In the genomic region with DNA sequence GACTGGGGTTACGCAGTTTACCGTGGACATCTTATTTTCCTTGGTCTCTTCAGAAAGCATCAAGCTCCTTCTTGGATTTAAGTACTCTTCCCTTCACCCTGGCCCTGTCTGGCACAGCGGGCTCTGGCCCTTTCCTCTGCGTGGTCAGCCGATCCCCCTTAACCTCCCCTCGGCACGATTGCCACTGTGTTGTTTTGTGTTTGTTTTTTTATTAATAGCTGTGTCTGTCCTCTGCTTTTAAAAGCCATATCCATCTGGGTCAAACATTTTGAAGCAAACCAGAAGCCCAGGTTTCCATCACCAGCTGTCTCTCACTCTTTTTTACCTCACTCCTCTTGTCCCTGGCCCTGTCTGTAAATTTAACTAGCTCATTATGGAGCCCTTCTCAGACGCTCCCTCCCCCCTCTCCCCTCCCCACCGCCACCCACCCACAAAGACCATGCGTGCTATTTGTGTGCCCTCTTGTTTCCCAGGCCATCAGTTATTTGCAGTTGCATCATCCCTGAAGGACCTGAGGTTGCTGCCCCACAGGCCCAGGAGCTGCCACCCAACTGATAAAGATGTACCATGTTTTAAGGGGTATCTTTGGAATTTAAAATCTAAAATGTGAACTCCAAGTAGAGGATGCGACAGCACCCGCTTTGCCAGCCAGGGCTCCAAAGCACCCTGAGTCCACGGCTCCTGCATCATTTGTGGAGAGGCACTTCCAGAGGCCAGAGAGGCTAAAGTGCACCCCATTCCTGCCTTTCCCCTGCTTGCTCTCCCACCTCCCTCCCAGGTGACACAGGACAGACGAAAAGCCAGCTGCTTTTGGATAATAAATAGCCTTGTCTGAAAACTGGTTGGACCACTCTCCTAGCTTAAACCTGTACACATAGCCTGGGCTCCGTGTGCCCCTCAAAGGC, we compare ENCODE assay signal across 8 cellular contexts. TPM values are rescaled to one million over a fixed set of nuclear protein-coding genes. Genes with fewer than 3 reads are reported as not detected.
DNase-seq lines count a peak whose midpoint lies in the region; ATAC-seq and TF ChIP-seq lines count a peak whose summit lies in the region.
"Had no signal": no experiment of that assay in that cellular context is flagged by ENCODE, and none has a peak within 500 bp of the region (broad histone marks: within the 10 kb centered on the region; RNA-seq: fewer than 3 reads in every experiment).

No MANE protein-coding gene starts in this region.

- no peak overlapping the region for H3K9ac ChIP-seq in H9 (ENCODE audit: extremely low read depth, insufficient read length, low read length)

- peaks cover 21% of the 10 kb centered on the region for H3K23me2 ChIP-seq in H9 (ENCODE audit: insufficient read length, low read depth, low read length, poor library complexity, severe bottlenecking)

- no peak overlapping the region for H2BK20ac ChIP-seq in H9 (ENCODE audit: low read depth, low read length, poor library complexity, severe bottlenecking)

- H3K27me3 ChIP-seq in H9 (ENCODE audit: insufficient read depth, low read length) = no peaks in the 10 kb centered on the region
- H3K27me3 ChIP-seq in dorsolateral prefrontal cortex = peaks cover 0 to 93% (median 61%) of the 10 kb centered on the region in 45 donors

- H3K4me3 ChIP-seq in dorsolateral prefrontal cortex (peak overlapping the region in 44 of 59 donors; percentile 14 to 72 (median 58)), skin epidermis (peak overlapping the region; percentile 51 to 67 (median 64))
- H3K4me3 ChIP-seq: MG63 had no signal

- H3K4me1 ChIP-seq in H9 (ENCODE audit: insufficient read depth, low read length) = peaks cover 14% of the 10 kb centered on the region; the same call in 1 of the 2 replicates

- WGBS in H9 (ENCODE audit: extremely low coverage, insufficient read length, low lambda C conversion rate) = no CpG with 5 or more reads among the region's 15 CpGs

- H3K4ac ChIP-seq in H9 (ENCODE audit: low read depth, low read length) = no peak overlapping the region

- H3K9me3 Mint-ChIP-seq in H9 = peaks cover 0 to 4% of the 10 kb centered on the region in 2 experiments; a peak in 1 of 5 replicates

- DNase-seq in H9 = no peak
- DNase-seq in NCI-H748 (lab: John Stamatoyannopoulos, UW; ENCODE audit: unreplicated experiment) = peak; percentile 82
- no peak for DNase-seq in dorsolateral prefrontal cortex
- DNase-seq in effector CD8-positive, alpha-beta T cell (lab: John Stamatoyannopoulos, UW) = no peak
- DNase-seq in NCI-H2227 treated with DMSO at 0.1 percent for 48 hours (lab: John Stamatoyannopoulos, UW) = no peak
- DNase-seq: MG63 had no signal

- H3K4me1 Mint-ChIP-seq in H9 = peaks cover 66 to 78% of the 10 kb centered on the region in 2 experiments

- H4K5ac ChIP-seq in H9 (ENCODE audit: insufficient read length, low read depth, low read length) = no peak overlapping the region

- no peak overlapping the region for H4K8ac ChIP-seq in H9 (replicated peaks; ENCODE audit: insufficient read length, low read depth, low read length)

- H2BK12ac ChIP-seq in H9 (ENCODE audit: insufficient read length, low read depth, low read length) = no peak overlapping the region

- H2AK5ac ChIP-seq in H9 (ENCODE audit: insufficient read length, low read length) = no peak overlapping the region

- TF ChIP-seq CTCF in H9 (conservative IDR thresholded peaks at IDR 0.05) = no peak
- TF ChIP-seq CTCF in dorsolateral prefrontal cortex (IDR thresholded peaks at IDR 0.05 in 54 of 56, conservative IDR thresholded peaks at IDR 0.05 in 2 of 56; ENCODE audit: low read depth in 1 of 56, partially characterized antibody in 56 of 56) = no peak

- H3K9me3 ChIP-seq in H9 (ENCODE audit: control insufficient read depth, low read depth, low read length) = no peaks in the 10 kb centered on the region
- H3K9me3 ChIP-seq: MG63 had no signal

- H3K79me1 ChIP-seq in H9 (ENCODE audit: insufficient read depth, low read depth, low read length, poor library complexity, severe bottlenecking) = no peaks in the 10 kb centered on the region

- no peaks in the 10 kb centered on the region; the same call in 1 of the 2 replicates for H3K79me2 ChIP-seq in H9 (ENCODE audit: insufficient read depth, low read length)

- H2BK15ac ChIP-seq in H9 (ENCODE audit: low read depth, low read length) = no peak overlapping the region

- H4K91ac ChIP-seq in H9 (ENCODE audit: insufficient read length, low read depth, low read length) = no peak overlapping the region

- H2BK5ac ChIP-seq in H9 (ENCODE audit: insufficient read length, low read length) = no peak overlapping the region

- no peak overlapping the region for H3K14ac ChIP-seq in H9 (ENCODE audit: insufficient read depth, low read length)

- peak overlapping the region in 1 of 3 experiments; percentile 97; a peak in 2 of 7 replicates for H3K27ac Mint-ChIP-seq in H9

- H3K18ac ChIP-seq in H9 (ENCODE audit: insufficient read length, low read depth, low read length) = no peak overlapping the region

- no peaks in the 10 kb centered on the region for H4K20me1 ChIP-seq in H9 (ENCODE audit: control insufficient read depth, insufficient read depth, insufficient read length)

- no peak overlapping the region for H3K56ac ChIP-seq in H9 (ENCODE audit: insufficient read length, low read depth, low read length)

- intact Hi-C loops in dorsolateral prefrontal cortex (cut with DNase I) = loop anchor here in 1 of 2 donors (5.0 kb wide), 1 partner anchor 1131 kb away; no protein-coding TSS in a partner anchor

- H3K27ac ChIP-seq in H9 (ENCODE audit: insufficient read length, low read depth, low read length) (no peak overlapping the region), dorsolateral prefrontal cortex (peak overlapping the region in 49 of 59 donors; percentile 5 to 82 (median 62)), skin epidermis (peak overlapping the region in 20 of 21 experiments; percentile 62 to 99 (median 94))

- no peak overlapping the region for H3T11ph ChIP-seq in H9 (ENCODE audit: low read length)

- no peak overlapping the region for H2AFZ ChIP-seq in H9 (ENCODE audit: low read length)

- no peak for ATAC-seq in HG03095 (IDR thresholded peaks at IDR 0.05; ENCODE audit: unreplicated experiment)

- no peak overlapping the region for H2BK120ac ChIP-seq in H9 (ENCODE audit: low read depth, low read length, poor library complexity, severe bottlenecking)

- H3K23ac ChIP-seq in H9 (ENCODE audit: insufficient read length, low read depth, low read length) = no peak overlapping the region

- peak overlapping the region; percentile 78 for H3K4me2 ChIP-seq in H9 (ENCODE audit: insufficient read depth, insufficient read length, low read length)

- peaks cover 22% of the 10 kb centered on the region for H3K27me3 Mint-ChIP-seq in H9 (ENCODE audit: low read depth)

- peak overlapping the region; percentile 80 to 84 for H3K4me3 Mint-ChIP-seq in H9

- H3K36me3 Mint-ChIP-seq in H9 (ENCODE audit: insufficient read depth in 1 of 3, low read depth in 3 of 3) = no peaks in the 10 kb centered on the region

RNA-seq across cellular contexts. Expression of a gene that starts 3.9 kb away (rescaled TPM):
- 4.9 and 5.1 TPM in 2 replicates for total RNA-seq in H9 (2021)
- 10 to 100 TPM in 75 of 120 experiments, 1 to 10 TPM in 45; 3.3 to 16.0 (median 10.5) TPM for total RNA-seq in dorsolateral prefrontal cortex
